7 cellular contexts compared by ENCODE assay signal in the genomic region with DNA sequence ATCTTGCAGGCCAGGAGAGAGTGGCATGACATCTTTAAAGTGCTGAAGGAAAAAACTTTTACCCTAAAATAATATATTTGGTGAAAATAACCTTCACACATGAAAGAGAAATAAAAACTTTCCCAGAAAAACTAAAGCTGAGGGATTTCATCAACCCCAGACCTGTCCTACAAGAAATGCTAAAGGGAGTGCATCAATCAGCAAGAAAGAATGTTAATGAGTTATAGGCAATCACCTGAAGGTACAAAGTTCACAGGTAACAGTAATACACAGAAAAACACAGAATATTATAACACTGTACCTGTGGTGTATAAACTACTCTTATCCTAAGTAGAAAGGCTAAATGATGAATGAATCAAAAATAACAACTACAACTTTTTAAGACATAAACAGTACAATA.
"Had no signal": no experiment of that assay in that cellular context is flagged by ENCODE, and none has a peak within 500 bp of the region (broad histone marks: within the 10 kb centered on the region; RNA-seq: fewer than 3 reads in every experiment).

No MANE protein-coding gene starts in this region.

- H3K9ac ChIP-seq: GM23248 had no signal

- H3K36me3 ChIP-seq: HAP-1 had no signal

- H3K4me1 Mint-ChIP-seq: IgD-negative memory B cell had no signal

- H3K27ac ChIP-seq: GM23248, HL-60 had no signal

- DNase-seq: GM23248, GOT3, H7, HFFc6 had no signal

- H3K4me3 Mint-ChIP-seq: HFFc6 had no signal

- H3K27ac Mint-ChIP-seq: HFFc6, IgD-negative memory B cell had no signal

- H3K4me1 ChIP-seq: HAP-1 had no signal

- H3K36me3 Mint-ChIP-seq: IgD-negative memory B cell had no signal

- H2AFZ ChIP-seq: GM23248 had no signal

- H3K4me3 ChIP-seq: GM23248, HAP-1 had no signal
